In genomic region chr4:125787707-125788106, GRCh38 we compare ENCODE assay signal across 17 cellular contexts.
DNase-seq lines count a peak whose midpoint lies in the region; ATAC-seq and TF ChIP-seq lines count a peak whose summit lies in the region.
"Had no signal": no experiment of that assay in that cellular context is flagged by ENCODE, and none has a peak within 500 bp of the region (broad histone marks: within the 10 kb centered on the region; RNA-seq: fewer than 3 reads in every experiment).

No MANE protein-coding gene starts in this region.

- H3K27ac ChIP-seq in AG04450 (ENCODE audit: low read depth, low read length) (no peak overlapping the region), Panc1 (ENCODE audit: low read length) (no peak overlapping the region), Peyer's patch (no peak overlapping the region), lower lobe of right lung (no peak overlapping the region)

- TF ChIP-seq POLR2A in Peyer's patch (IDR thresholded peaks at IDR 0.05), result no peak

- in situ Hi-C loops in Panc1 (cut with HindIII; ENCODE audit: low pct_unique_long_range_greater_than_20kb, low sequenced_read_pairs), result no loop called here

- H3K4me1 ChIP-seq in BE2C (peaks cover 5% of the 10 kb centered on the region; the same call in 1 of the 2 replicates), Panc1 (ENCODE audit: control insufficient read depth, insufficient read depth, low read length) (no peaks in the 10 kb centered on the region), Peyer's patch (no peaks in the 10 kb centered on the region), lower lobe of right lung (no peaks in the 10 kb centered on the region)
- H3K4me1 ChIP-seq: Caco-2 had no signal

- no TSS peak for BruUV-seq in Panc1 (replicated peaks; lab: Mats Ljungman, UMichigan)

- intact Hi-C loops in Panc1 (cut with micrococcal nuclease; ENCODE audit: unreplicated experiment), result no loop called here
- intact Hi-C loops in lower lobe of right lung (cut with DNase I), result no loop called here

- DNase-seq in AG04450 (ENCODE audit: low read depth, low spot score) (no peak), BE2C (no peak), Panc1 (ENCODE audit: low read depth, low spot score) (no peak), fibroblast of the aortic adventitia (ENCODE audit: low read depth) (no peak), Peyer's patch (no peak), lower lobe of right lung (no peak), NCI-H526 (lab: John Stamatoyannopoulos, UW) (no peak)
- DNase-seq: Caco-2; CD4-positive, alpha-beta T cell; DMS153; GF-D8; H7; Kasumi-1; NCI-H2029; NCI-H526 treated with DMSO at 0.1 percent for 48 hours; SHP77 treated with DMSO at 0.1 percent for 48 hours had no signal

- 0 out of 2 replicates have a peak, but pooled peaks have one; percentile 9 for TF ChIP-seq CTCF in AG04450 (IDR thresholded peaks at IDR 0.05; ENCODE audit: low read depth, low read length)
- TF ChIP-seq CTCF in BE2C (IDR thresholded peaks at IDR 0.05; ENCODE audit: low read depth, low read length), result peak; percentile 23
- peak; percentile 12; the same call in 1 of the 2 replicates for TF ChIP-seq CTCF in Panc1 (IDR thresholded peaks at IDR 0.05)
- peak; percentile 16 for TF ChIP-seq CTCF in fibroblast of the aortic adventitia (IDR thresholded peaks at IDR 0.05; ENCODE audit: insufficient read depth, low read length)
- TF ChIP-seq CTCF in Peyer's patch (IDR thresholded peaks at IDR 0.05), result no peak
- TF ChIP-seq CTCF in lower lobe of right lung (IDR thresholded peaks at IDR 0.05), result no peak

- CTCF ChIA-PET in AG04450 (lab: Charles Lee) (interaction anchor here (0.6 to 1.7 kb wide), 3 partner anchors 659 to 817 kb away, joined by 5 to 9 read pairs (median 5); no protein-coding TSS in a partner anchor), Panc1 (lab: Charles Lee) (no interaction called here)

- ATAC-seq in Panc1 (no peak), lower lobe of right lung (no peak)
- ATAC-seq: GM12878 had no signal

- no peak overlapping the region for H3K4me3 ChIP-seq in AG04450 (ENCODE audit: low read depth, low read length)
- no peak overlapping the region for H3K4me3 ChIP-seq in BE2C (ENCODE audit: low read depth, low read length)
- H3K4me3 ChIP-seq in Panc1 (ENCODE audit: low read depth in 2 of 2, low read length in 2 of 2), result no peak overlapping the region
- H3K4me3 ChIP-seq in fibroblast of the aortic adventitia (ENCODE audit: low read depth, low read length), result no peak overlapping the region
- H3K4me3 ChIP-seq in Peyer's patch, result no peak overlapping the region
- no peak overlapping the region for H3K4me3 ChIP-seq in lower lobe of right lung
- H3K4me3 ChIP-seq: GM12878 had no signal

- POLR2A ChIA-PET in AG04450 (lab: Yijun Ruan, JAX), result no interaction called here
- POLR2A ChIA-PET in Panc1 (lab: Charles Lee), result no interaction called here

- H3K27me3 ChIP-seq in AG04450 (ENCODE audit: control insufficient read depth, insufficient read depth, low read length) (no peaks in the 10 kb centered on the region), BE2C (no peaks in the 10 kb centered on the region; the same call in 1 of the 2 replicates), Panc1 (ENCODE audit: control insufficient read depth, insufficient read depth, low read length) (no peaks in the 10 kb centered on the region), Peyer's patch (no peaks in the 10 kb centered on the region), lower lobe of right lung (ENCODE audit: low read depth) (no peaks in the 10 kb centered on the region)

- no peaks in the 10 kb centered on the region for H3K9me3 ChIP-seq in AG04450 (ENCODE audit: control insufficient read depth, insufficient read depth, low read length)
- H3K9me3 ChIP-seq in BE2C, result no peaks in the 10 kb centered on the region
- no peaks in the 10 kb centered on the region for H3K9me3 ChIP-seq in Panc1 (ENCODE audit: control insufficient read depth, insufficient read depth, low read depth, low read length)
- H3K9me3 ChIP-seq in Peyer's patch, result no peaks in the 10 kb centered on the region
- no peaks in the 10 kb centered on the region for H3K9me3 ChIP-seq in lower lobe of right lung
- H3K9me3 ChIP-seq: Caco-2 had no signal

- H3K36me3 ChIP-seq in BE2C (no peaks in the 10 kb centered on the region), Panc1 (ENCODE audit: control insufficient read depth, insufficient read depth, low read length) (no peaks in the 10 kb centered on the region), Peyer's patch (no peaks in the 10 kb centered on the region), lower lobe of right lung (no peaks in the 10 kb centered on the region)

Comparison
In these comparisons a context has a peak if more than half of its experiments do, and no peak if none do; other contexts are left out.
1. CTCF ChIP-seq: peak in AG04450 (single experiment), BE2C (single experiment), Panc1 (single experiment) and fibroblast of the aortic adventitia (single experiment); none in Peyer's patch (0 of 6) and lower lobe of right lung (single experiment).